8 cellular contexts compared by ENCODE assay signal in genomic region chr11:59810189-59810910, GRCh38. TPM values are rescaled to one million over a fixed set of nuclear protein-coding genes. Genes with fewer than 3 reads are reported as not detected.
DNase-seq lines count a peak whose midpoint lies in the region; ATAC-seq and TF ChIP-seq lines count a peak whose summit lies in the region.

TSS of gene MRPL16 (minus strand) at chr11:59810778. CDS start at chr11:59810658, 120 bp downstream.

- no peaks in the 10 kb centered on the region for H3K27me3 ChIP-seq in CD4-positive, alpha-beta memory T cell (ENCODE audit: insufficient read depth, low read length)
- no peaks in the 10 kb centered on the region for H3K27me3 ChIP-seq in lower lobe of right lung (ENCODE audit: low read depth)

- ATAC-seq in GM19438 (IDR thresholded peaks at IDR 0.05; ENCODE audit: low read depth, unreplicated experiment) = peak; percentile 97
- peak; percentile 58 for ATAC-seq in HG03575 (IDR thresholded peaks at IDR 0.05; ENCODE audit: extremely low read depth, insufficient number of reproducible peaks, low FRiP score, unreplicated experiment)
- ATAC-seq in lower lobe of right lung = peak; percentile 98 to 99

- H3K27ac Mint-ChIP-seq in CD4-positive, alpha-beta memory T cell = peak within 1 kb of the TSS; percentile 87 to 97 (median 91)
- peak within 1 kb of the TSS; percentile 86 for H3K27ac Mint-ChIP-seq in activated CD4-positive, alpha-beta memory T cell treated with anti-CD3 and anti-CD28 coated beads for 36 hours

- CTCF ChIA-PET in CD4-positive, alpha-beta memory T cell (lab: Charles Lee; ENCODE audit: partially characterized antibody) = interaction anchor here (1.2 to 8.6 kb wide), 8 partner anchors 9 to 273 kb away, joined by 3 to 76 read pairs (median 6); partner anchors contain the start of genes PATL1 and STX3
- CTCF ChIA-PET in activated CD4-positive, alpha-beta memory T cell treated with anti-CD3 and anti-CD28 coated beads for 36 hours (lab: Charles Lee) = interaction anchor here (0.9 to 5.9 kb wide), 5 partner anchors 9 to 109 kb away, joined by 3 to 54 read pairs (median 6); partner anchors contain the start of gene STX3

- H3K4me1 ChIP-seq in CD4-positive, alpha-beta memory T cell (ENCODE audit: insufficient read depth, low read length) = peaks cover 23% of the 10 kb centered on the region
- peaks cover 17% of the 10 kb centered on the region for H3K4me1 ChIP-seq in lower lobe of right lung

- H3K4me3 Mint-ChIP-seq in CD4-positive, alpha-beta memory T cell = peak within 1 kb of the TSS; percentile 92 to 95 (median 93)
- peak within 1 kb of the TSS; percentile 90 for H3K4me3 Mint-ChIP-seq in activated CD4-positive, alpha-beta memory T cell treated with anti-CD3 and anti-CD28 coated beads for 36 hours

- H3K27me3 Mint-ChIP-seq in CD4-positive, alpha-beta memory T cell = peaks cover 0 to 2% of the 10 kb centered on the region in 2 donors
- no peaks in the 10 kb centered on the region for H3K27me3 Mint-ChIP-seq in activated CD4-positive, alpha-beta memory T cell treated with anti-CD3 and anti-CD28 coated beads for 36 hours

- peaks cover 14 to 32% (median 23%) of the 10 kb centered on the region in 4 donors for H3K4me1 Mint-ChIP-seq in CD4-positive, alpha-beta memory T cell
- peaks cover 20% of the 10 kb centered on the region for H3K4me1 Mint-ChIP-seq in activated CD4-positive, alpha-beta memory T cell treated with anti-CD3 and anti-CD28 coated beads for 36 hours (ENCODE audit: low read depth)

- intact Hi-C loops in CD4-positive, alpha-beta memory T cell (cut with micrococcal nuclease) = loop anchor here (1.0 to 2.0 kb wide), 3 partner anchors 56 to 196 kb away; partner anchors contain the start of genes OSBP, PATL1 and STX3
- intact Hi-C loops in activated CD4-positive, alpha-beta memory T cell treated with anti-CD3 and anti-CD28 coated beads for 36 hours (cut with micrococcal nuclease) = loop anchor here (1.0 to 5.0 kb wide), 5 partner anchors 54 to 258 kb away; partner anchors contain the start of genes OSBP and PATL1
- intact Hi-C loops in lower lobe of right lung (cut with DNase I) = no loop called here

- TF ChIP-seq CTCF in lower lobe of right lung (IDR thresholded peaks at IDR 0.05) = peak; percentile 36

- H3K36me3 ChIP-seq in CD4-positive, alpha-beta memory T cell (ENCODE audit: insufficient read depth, low read length) = peaks cover 18% of the 10 kb centered on the region
- H3K36me3 ChIP-seq in lower lobe of right lung = peaks cover 37% of the 10 kb centered on the region

- H3K27ac ChIP-seq in CD4-positive, alpha-beta memory T cell (ENCODE audit: low read depth, low read length) = peak within 1 kb of the TSS; percentile 71
- H3K27ac ChIP-seq in lower lobe of right lung = peak within 1 kb of the TSS; percentile 90

- H3K36me3 Mint-ChIP-seq in CD4-positive, alpha-beta memory T cell = peaks cover 11 to 39% of the 10 kb centered on the region in 2 donors
- peaks cover 17% of the 10 kb centered on the region for H3K36me3 Mint-ChIP-seq in activated CD4-positive, alpha-beta memory T cell treated with anti-CD3 and anti-CD28 coated beads for 36 hours

- peaks cover 0 to 3% (median 0%) of the 10 kb centered on the region in 8 donors for H3K9me3 Mint-ChIP-seq in CD4-positive, alpha-beta memory T cell
- H3K9me3 Mint-ChIP-seq in activated CD4-positive, alpha-beta memory T cell treated with anti-CD3 and anti-CD28 coated beads for 36 hours = no peaks in the 10 kb centered on the region

- peak within 1 kb of the TSS; percentile 70 to 91 for H3K4me3 ChIP-seq in CD4-positive, alpha-beta memory T cell (ENCODE audit: low read length in 2 of 2)
- peak within 1 kb of the TSS; percentile 96 for H3K4me3 ChIP-seq in lower lobe of right lung

- DNase-seq in CD4-positive, alpha-beta memory T cell = peak; percentile 84 to 91 (median 86)
- DNase-seq in NCI-H82 (lab: John Stamatoyannopoulos, UW) = peak; percentile 95
- DNase-seq in activated CD4-positive, alpha-beta memory T cell treated with anti-CD3 and anti-CD28 coated beads for 36 hours = peak; percentile 95
- peak; percentile 92 for DNase-seq in ecto neural progenitor cell (ENCODE audit: low spot score)
- peak; percentile 92 for DNase-seq in lower lobe of right lung
- DNase-seq in stimulated activated CD4-positive, alpha-beta T cell treated with anti-CD3 and anti-CD28 coated beads, TNF-alpha, amount 100 ng/mL, for 24 hours (ENCODE audit: low read depth in 3 of 3) = peak; percentile 79 to 88 (median 79)

- H3K9me3 ChIP-seq in CD4-positive, alpha-beta memory T cell (ENCODE audit: control insufficient read depth in 1 of 2, low read length in 2 of 2) = no peaks in the 10 kb centered on the region
- no peaks in the 10 kb centered on the region for H3K9me3 ChIP-seq in lower lobe of right lung

- POLR2A ChIA-PET in CD4-positive, alpha-beta memory T cell (lab: Charles Lee; ENCODE audit: partially characterized antibody) = interaction anchor here (0.7 to 3.0 kb wide), 8 partner anchors 10 to 666 kb away, joined by 3 to 21 read pairs (median 7); partner anchors contain the start of genes OSBP, PATL1 and STX3
- POLR2A ChIA-PET in activated CD4-positive, alpha-beta memory T cell treated with anti-CD3 and anti-CD28 coated beads for 36 hours (lab: Charles Lee) = no interaction called here

RNA-seq across cellular contexts. Expression of gene MRPL16, which starts in this region (rescaled TPM):
- 10 to 100 TPM; 33.2 to 35.9 TPM for total RNA-seq in CD4-positive, alpha-beta memory T cell
- 10 to 100 TPM; 85.6 to 92.2 TPM for polyA plus RNA-seq in CD4-positive, alpha-beta memory T cell
- total RNA-seq in activated CD4-positive, alpha-beta memory T cell treated with anti-CD3 and anti-CD28 coated beads for 36 hours = 10 to 100 TPM; 80.2 to 80.5 TPM
- total RNA-seq in lower lobe of right lung = 29.7 TPM

Comparison
In these comparisons a context has a peak if more than half of its experiments do, and no peak if none do; other contexts are left out.
1. Peak in every context shown above with its lines: DNase-seq, ATAC-seq, H3K4me3 ChIP-seq and H3K27ac ChIP-seq.